In the genomic region with DNA sequence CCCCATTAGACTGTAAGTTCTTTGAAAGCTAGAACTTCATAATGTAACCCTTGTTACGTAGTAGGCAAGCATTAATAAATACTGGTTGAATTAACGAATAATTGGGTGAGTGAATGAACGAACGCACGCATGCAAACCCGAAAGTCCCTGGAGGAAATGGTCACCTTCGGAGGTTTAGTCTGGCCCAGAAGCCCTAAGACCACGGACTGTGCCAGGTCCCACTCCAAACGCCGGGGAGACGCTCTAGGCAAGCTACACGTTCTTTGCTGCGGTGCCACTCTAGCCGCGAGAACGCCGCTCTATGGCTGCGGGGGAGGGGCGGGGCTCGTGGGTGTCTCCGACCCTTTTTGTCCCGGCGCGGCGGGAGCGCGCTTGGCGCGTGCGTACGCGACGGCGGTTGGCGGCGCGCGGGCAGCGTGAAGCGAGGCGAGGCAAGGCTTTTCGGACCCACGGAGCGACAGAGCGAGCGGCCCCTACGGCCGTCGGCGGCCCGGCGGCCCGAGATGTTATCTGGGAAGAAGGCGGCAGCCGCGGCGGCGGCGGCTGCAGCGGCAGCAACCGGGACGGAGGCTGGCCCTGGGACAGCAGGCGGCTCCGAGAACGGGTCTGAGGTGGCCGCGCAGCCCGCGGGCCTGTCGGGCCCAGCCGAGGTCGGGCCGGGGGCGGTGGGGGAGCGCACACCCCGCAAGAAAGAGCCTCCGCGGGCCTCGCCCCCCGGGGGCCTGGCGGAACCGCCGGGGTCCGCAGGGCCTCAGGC, we compare ENCODE assay signal across 8 cellular contexts. TPM values are rescaled to one million over a fixed set of nuclear protein-coding genes. Genes with fewer than 3 reads are reported as not detected.
DNase-seq lines count a peak whose midpoint lies in the region; TF ChIP-seq lines count a peak whose summit lies in the region.

A gene (plus strand): TSS at position 375 of the 757 bp plus-strand sequence. CDS start 129 bp downstream, at position 504.

- DNase-seq in HFF-Myc (ENCODE audit: extremely low read depth, low read depth) (peak; percentile 92), NAMALWA (ENCODE audit: low spot score) (peak; percentile 96), SK-N-SH (peak; percentile 95), germinal center (ENCODE audit: low spot score) (peak; percentile 90), nucleus accumbens (lab: John Stamatoyannopoulos, UW) (peak; percentile 42 to 98 (median 93)), suprapubic skin (ENCODE audit: low spot score in 2 of 2) (peak; percentile 96 to 97)
- peak; percentile 97 for DNase-seq in activated naive CD4-positive, alpha-beta T cell treated with anti-CD3 and anti-CD28 coated beads, Interleukin-2, amount 50 U/mL, for 16 hours

- H3K27ac ChIP-seq in SK-N-SH (ENCODE audit: low read depth in 2 of 2, low read length in 1 of 2): peak within 1 kb of the TSS; percentile 68 to 83
- H3K27ac ChIP-seq in suprapubic skin: peak within 1 kb of the TSS; percentile 93

- H3K4me2 ChIP-seq in SK-N-SH: peak within 1 kb of the TSS; percentile 81

- H3K9me2 ChIP-seq in SK-N-SH: no peaks in the 10 kb centered on the region

- H3F3A ChIP-seq in SK-N-SH (replicated peaks; ENCODE audit: insufficient read depth): peaks cover 2% of the 10 kb centered on the region

- TF ChIP-seq CTCF in HFF-Myc (IDR thresholded peaks at IDR 0.05; ENCODE audit: low read depth, low read length, missing control alignments) (peak; percentile 28), SK-N-SH (IDR thresholded peaks at IDR 0.05) (peak; percentile 45), suprapubic skin (IDR thresholded peaks at IDR 0.05) (no peak)

- H3K36me3 ChIP-seq in SK-N-SH (replicated peaks in 1 of 2; ENCODE audit: control insufficient read depth in 1 of 2, insufficient read depth in 2 of 2, low read length in 1 of 2) (peaks cover 0 to 11% of the 10 kb centered on the region in 2 experiments), suprapubic skin (no peaks in the 10 kb centered on the region)

- H3K9ac ChIP-seq in SK-N-SH: peak within 1 kb of the TSS; percentile 95

- TF ChIP-seq POLR2A in suprapubic skin (IDR thresholded peaks at IDR 0.05): peak in 1 of 2 donors; percentile 58

- WGBS in SK-N-SH (ENCODE audit: low lambda C conversion rate): 1% methylated on average over 10 of the region's 84 CpGs
- 0% methylated on average over 12 of the region's 84 CpGs for WGBS in suprapubic skin

- H3K4me1 ChIP-seq in SK-N-SH (ENCODE audit: control insufficient read depth in 1 of 2, insufficient read depth in 2 of 2, low read depth in 1 of 2, low read length in 1 of 2) (no peaks in the 10 kb centered on the region), suprapubic skin (peaks cover 20% of the 10 kb centered on the region)

- H2AFZ ChIP-seq in SK-N-SH (ENCODE audit: low read depth): peak within 1 kb of the TSS; percentile 97

- H3K4me3 ChIP-seq in GM08714 (ENCODE audit: low read length) (peak within 1 kb of the TSS; percentile 73), HFF-Myc (replicated peaks; ENCODE audit: low read depth, low read length) (peak within 1 kb of the TSS; percentile 87), SK-N-SH (ENCODE audit: low read depth in 2 of 2, low read length in 1 of 2) (peak within 1 kb of the TSS; percentile 75 to 98), suprapubic skin (peak within 1 kb of the TSS; percentile 92)

- POLR2A ChIA-PET in SK-N-SH (lab: Yijun Ruan, JAX): interaction anchor here (0.7 to 1.4 kb wide), 4 partner anchors 9 to 165 kb away, joined by 3 read pairs; no protein-coding TSS in a partner anchor

- H3K27me3 ChIP-seq in SK-N-SH (ENCODE audit: insufficient read depth): no peaks in the 10 kb centered on the region
- H3K27me3 ChIP-seq in suprapubic skin: no peaks in the 10 kb centered on the region

- H4K20me1 ChIP-seq in SK-N-SH (ENCODE audit: insufficient read depth): peaks cover 26% of the 10 kb centered on the region

- peak; percentile 33 to 51; a peak in 2 of 4 replicates for TF ChIP-seq EP300 in SK-N-SH (IDR thresholded peaks at IDR 0.05; ENCODE audit: borderline replicate concordance in 1 of 2, low read depth in 1 of 2, low read length in 1 of 2)
- TF ChIP-seq EP300 in suprapubic skin (IDR thresholded peaks at IDR 0.05): no peak

- H3K79me2 ChIP-seq in SK-N-SH (ENCODE audit: insufficient read depth): peaks cover 49% of the 10 kb centered on the region

- CTCF ChIA-PET in SK-N-SH (lab: Yijun Ruan, JAX): interaction anchor here (2.8 kb wide), 1 partner anchor 166 kb away, joined by 16 read pairs; no protein-coding TSS in a partner anchor

- H3K9me3 ChIP-seq in SK-N-SH: no peaks in the 10 kb centered on the region
- no peaks in the 10 kb centered on the region for H3K9me3 ChIP-seq in suprapubic skin

- no peak for TF ChIP-seq RAD21 in SK-N-SH (IDR thresholded peaks at IDR 0.05; ENCODE audit: low read length)

TF ChIP-seq in SK-N-SH, 30 proteins besides CTCF, POLR2A, EP300 and RAD21 (continues in another document):
- no peak for TF ChIP-seq RXRA (IDR thresholded peaks at IDR 0.05; ENCODE audit: borderline replicate concordance, low read depth)
- TF ChIP-seq, protein P1, sequence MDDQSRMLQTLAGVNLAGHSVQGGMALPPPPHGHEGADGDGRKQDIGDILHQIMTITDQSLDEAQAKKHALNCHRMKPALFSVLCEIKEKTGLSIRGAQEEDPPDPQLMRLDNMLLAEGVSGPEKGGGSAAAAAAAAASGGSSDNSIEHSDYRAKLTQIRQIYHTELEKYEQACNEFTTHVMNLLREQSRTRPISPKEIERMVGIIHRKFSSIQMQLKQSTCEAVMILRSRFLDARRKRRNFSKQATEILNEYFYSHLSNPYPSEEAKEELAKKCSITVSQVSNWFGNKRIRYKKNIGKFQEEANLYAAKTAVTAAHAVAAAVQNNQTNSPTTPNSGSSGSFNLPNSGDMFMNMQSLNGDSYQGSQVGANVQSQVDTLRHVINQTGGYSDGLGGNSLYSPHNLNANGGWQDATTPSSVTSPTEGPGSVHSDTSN (IDR thresholded peaks at IDR 0.05): no peak
- TF ChIP-seq, protein P2, sequence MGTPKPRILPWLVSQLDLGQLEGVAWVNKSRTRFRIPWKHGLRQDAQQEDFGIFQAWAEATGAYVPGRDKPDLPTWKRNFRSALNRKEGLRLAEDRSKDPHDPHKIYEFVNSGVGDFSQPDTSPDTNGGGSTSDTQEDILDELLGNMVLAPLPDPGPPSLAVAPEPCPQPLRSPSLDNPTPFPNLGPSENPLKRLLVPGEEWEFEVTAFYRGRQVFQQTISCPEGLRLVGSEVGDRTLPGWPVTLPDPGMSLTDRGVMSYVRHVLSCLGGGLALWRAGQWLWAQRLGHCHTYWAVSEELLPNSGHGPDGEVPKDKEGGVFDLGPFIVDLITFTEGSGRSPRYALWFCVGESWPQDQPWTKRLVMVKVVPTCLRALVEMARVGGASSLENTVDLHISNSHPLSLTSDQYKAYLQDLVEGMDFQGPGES (IDR thresholded peaks at IDR 0.05; ENCODE audit: low read depth, low read length): no peak
- peak; percentile 54; the same call in 1 of the 2 replicates for TF ChIP-seq RFX5 (IDR thresholded peaks at IDR 0.05; ENCODE audit: low read length)
- TF ChIP-seq, protein P3, sequence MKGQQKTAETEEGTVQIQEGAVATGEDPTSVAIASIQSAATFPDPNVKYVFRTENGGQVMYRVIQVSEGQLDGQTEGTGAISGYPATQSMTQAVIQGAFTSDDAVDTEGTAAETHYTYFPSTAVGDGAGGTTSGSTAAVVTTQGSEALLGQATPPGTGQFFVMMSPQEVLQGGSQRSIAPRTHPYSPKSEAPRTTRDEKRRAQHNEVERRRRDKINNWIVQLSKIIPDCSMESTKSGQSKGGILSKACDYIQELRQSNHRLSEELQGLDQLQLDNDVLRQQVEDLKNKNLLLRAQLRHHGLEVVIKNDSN (IDR thresholded peaks at IDR 0.05; ENCODE audit: borderline replicate concordance, low read depth): no peak
- peak; percentile 71 for TF ChIP-seq NRF1 (IDR thresholded peaks at IDR 0.05; ENCODE audit: low read depth, low read length)
- TF ChIP-seq TEAD4 (IDR thresholded peaks at IDR 0.05; ENCODE audit: borderline replicate concordance, insufficient read depth): 0 out of 2 replicates have a peak, but pooled peaks have one; percentile 34
- TF ChIP-seq SIN3A (IDR thresholded peaks at IDR 0.05; ENCODE audit: borderline replicate concordance, low read depth, low read length): peak; percentile 98
- TF ChIP-seq JUND (IDR thresholded peaks at IDR 0.05): no peak; the same call in 1 of the 2 replicates
- TF ChIP-seq MEF2A (IDR thresholded peaks at IDR 0.05; ENCODE audit: borderline replicate concordance, low read depth): no peak
- TF ChIP-seq EZH2phosphoT487 (IDR thresholded peaks at IDR 0.05; ENCODE audit: borderline replicate concordance, low read depth): no peak
- TF ChIP-seq, protein P4, sequence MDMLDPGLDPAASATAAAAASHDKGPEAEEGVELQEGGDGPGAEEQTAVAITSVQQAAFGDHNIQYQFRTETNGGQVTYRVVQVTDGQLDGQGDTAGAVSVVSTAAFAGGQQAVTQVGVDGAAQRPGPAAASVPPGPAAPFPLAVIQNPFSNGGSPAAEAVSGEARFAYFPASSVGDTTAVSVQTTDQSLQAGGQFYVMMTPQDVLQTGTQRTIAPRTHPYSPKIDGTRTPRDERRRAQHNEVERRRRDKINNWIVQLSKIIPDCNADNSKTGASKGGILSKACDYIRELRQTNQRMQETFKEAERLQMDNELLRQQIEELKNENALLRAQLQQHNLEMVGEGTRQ (IDR thresholded peaks at IDR 0.05; ENCODE audit: borderline replicate concordance, low read depth, low read length): no peak
- TF ChIP-seq TAF1 (IDR thresholded peaks at IDR 0.05; ENCODE audit: borderline replicate concordance, low read depth, low read length): peak; percentile 97
- TF ChIP-seq, protein P5, sequence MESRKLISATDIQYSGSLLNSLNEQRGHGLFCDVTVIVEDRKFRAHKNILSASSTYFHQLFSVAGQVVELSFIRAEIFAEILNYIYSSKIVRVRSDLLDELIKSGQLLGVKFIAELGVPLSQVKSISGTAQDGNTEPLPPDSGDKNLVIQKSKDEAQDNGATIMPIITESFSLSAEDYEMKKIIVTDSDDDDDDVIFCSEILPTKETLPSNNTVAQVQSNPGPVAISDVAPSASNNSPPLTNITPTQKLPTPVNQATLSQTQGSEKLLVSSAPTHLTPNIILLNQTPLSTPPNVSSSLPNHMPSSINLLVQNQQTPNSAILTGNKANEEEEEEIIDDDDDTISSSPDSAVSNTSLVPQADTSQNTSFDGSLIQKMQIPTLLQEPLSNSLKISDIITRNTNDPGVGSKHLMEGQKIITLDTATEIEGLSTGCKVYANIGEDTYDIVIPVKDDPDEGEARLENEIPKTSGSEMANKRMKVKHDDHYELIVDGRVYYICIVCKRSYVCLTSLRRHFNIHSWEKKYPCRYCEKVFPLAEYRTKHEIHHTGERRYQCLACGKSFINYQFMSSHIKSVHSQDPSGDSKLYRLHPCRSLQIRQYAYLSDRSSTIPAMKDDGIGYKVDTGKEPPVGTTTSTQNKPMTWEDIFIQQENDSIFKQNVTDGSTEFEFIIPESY (IDR thresholded peaks at IDR 0.05; ENCODE audit: borderline replicate concordance, low read depth): peak; percentile 39; the same call in 1 of the 2 replicates

RNA-seq across cellular contexts. Expression of the gene that starts here (rescaled TPM):
- polyA plus RNA-seq in SK-N-SH (2012; rRNA removed): 71.0 and 78.5 TPM in 2 replicates
- 69.1 and 70.9 TPM in 2 replicates for polyA plus RNA-seq in SK-N-SH (2012; cell fraction: cytosol; rRNA removed)
- polyA plus RNA-seq in SK-N-SH (2012; cell fraction: nucleus; rRNA removed): 76.0 and 95.0 TPM in 2 replicates
- total RNA-seq in suprapubic skin: 10 to 100 TPM; 45.5 to 49.2 (median 47.5) TPM

Comparison
In these comparisons a context has a peak if more than half of its experiments do, and no peak if none do; other contexts are left out.
1. Peak in every context shown above with its lines: DNase-seq, H3K4me3 ChIP-seq and H3K27ac ChIP-seq.
2. CTCF ChIP-seq: peak in HFF-Myc (single experiment) and SK-N-SH (single experiment); none in suprapubic skin (0 of 2).